Comparison of ENCODE assay signal across 34 cellular contexts in genomic region chr2:88087763-88088162, GRCh38. TPM values are rescaled to one million over a fixed set of nuclear protein-coding genes. Genes with fewer than 3 reads are reported as not detected.
"Had no signal": no experiment of that assay in that cellular context is flagged by ENCODE, and none has a peak within 500 bp of the region (broad histone marks: within the 10 kb centered on the region; RNA-seq: fewer than 3 reads in every experiment).

No MANE protein-coding gene starts in this region.

- H3K9me3 ChIP-seq: colonic mucosa, esophagus squamous epithelium, gastroesophageal sphincter had no signal

- H3K4me3 ChIP-seq: colonic mucosa, esophagus squamous epithelium, gastroesophageal sphincter had no signal

- H3K27ac ChIP-seq: brain microvascular endothelial cell, colonic mucosa, epithelial cell of prostate, esophagus squamous epithelium, gastroesophageal sphincter, WERI-Rb-1 had no signal

- H3K4me1 ChIP-seq: colonic mucosa, esophagus squamous epithelium, gastroesophageal sphincter had no signal

- DNase-seq: activated B cell treated with CpG ODN at 0.5 μM for 24 hours; activated CD4-positive, alpha-beta T cell treated with anti-CD3 and anti-CD28 coated beads for 48 hours; activated CD4-positive, alpha-beta T cell treated with anti-CD3 and anti-CD28 coated beads, Interleukin-2, amount 50 U/mL, for 1 hour; activated CD4-positive, alpha-beta T cell treated with anti-CD3 and anti-CD28 coated beads, Interleukin-2, amount 50 U/mL, for 48 hours; activated CD8-positive, alpha-beta memory T cell treated with anti-CD3 and anti-CD28 coated beads for 24 hours; activated CD8-positive, alpha-beta T cell treated with anti-CD3 and anti-CD28 coated beads for 36 hours; activated effector memory CD4-positive, alpha-beta T cell treated with Interleukin-2 at 50 U/mL for 16 hours; activated gamma-delta T cell treated with Interleukin-2 at 50 U/mL for 16 hours; activated naive CD4-positive, alpha-beta T cell treated with anti-CD3 and anti-CD28 coated beads, Interleukin-2, amount 50 U/mL, for 16 hours; activated naive CD4-positive, alpha-beta T cell treated with Interleukin-2 at 50 U/mL for 16 hours; activated T-cell treated with anti-CD3 and anti-CD28 coated beads, Interleukin-2, amount 50 U/mL, for 4 hours; amniotic stem cell; anterior cingulate cortex; brain microvascular endothelial cell; central memory CD4-positive, alpha-beta T cell; cerebellar nuclear complex; colonic mucosa; effector CD8-positive, alpha-beta T cell; esophagus squamous epithelium; foreskin melanocyte; T-helper 1 cell; T-helper 17 cell; T1000; WERI-Rb-1 had no signal

- H3K36me3 ChIP-seq: brain microvascular endothelial cell, colonic mucosa, esophagus squamous epithelium, gastroesophageal sphincter, WERI-Rb-1 had no signal

- H3K27me3 ChIP-seq: brain microvascular endothelial cell, colonic mucosa, esophagus squamous epithelium, gastroesophageal sphincter had no signal

- ATAC-seq: activated CD4-positive, CD25-positive, alpha-beta regulatory T cell treated with anti-CD3 and anti-CD28 coated beads, Interleukin-2, amount 50 U/mL, for 24 hours; activated CD8-positive, alpha-beta T cell treated with anti-CD3 and anti-CD28 coated beads for 36 hours; activated T-cell treated with anti-CD3 and anti-CD28 coated beads, Interleukin-2, amount 50 U/mL, for 4 hours; activated T-helper 17 cell treated with anti-CD3 and anti-CD28 coated beads, Interleukin-2, amount 50 U/mL, for 72 hours; gastroesophageal sphincter; T-helper 17 cell had no signal

RNA-seq across cellular contexts. Expression of gene SMYD1, which starts 20.1 kb away (rescaled TPM):
- total RNA-seq: activated B cell treated with CpG ODN at 0.5 μM for 24 hours; activated CD8-positive, alpha-beta T cell treated with anti-CD3 and anti-CD28 coated beads for 36 hours; activated T-cell treated with anti-CD3 and anti-CD28 coated beads, Interleukin-2, amount 50 U/mL, for 4 hours; activated T-helper 17 cell treated with anti-CD3 and anti-CD28 coated beads, Interleukin-2, amount 50 U/mL, for 72 hours; astrocyte; dermis microvascular lymphatic vessel endothelial cell; endothelial cell of umbilical vein; fibroblast of lung; fibroblast of villous mesenchyme; glomerular endothelial cell; T-helper 17 cell had no signal
- polyA plus RNA-seq: endothelial cell of umbilical vein, fibroblast of lung had no signal

RNA-seq across cellular contexts. Expression of gene FABP1, which starts 40.1 kb away (rescaled TPM):
- total RNA-seq: activated B cell treated with CpG ODN at 0.5 μM for 24 hours; activated CD8-positive, alpha-beta T cell treated with anti-CD3 and anti-CD28 coated beads for 36 hours; activated T-helper 17 cell treated with anti-CD3 and anti-CD28 coated beads, Interleukin-2, amount 50 U/mL, for 72 hours; astrocyte; dermis microvascular lymphatic vessel endothelial cell; endothelial cell of umbilical vein; esophagus squamous epithelium; fibroblast of lung; fibroblast of villous mesenchyme; gastroesophageal sphincter; glomerular endothelial cell; T-helper 17 cell had no signal
- polyA plus RNA-seq: endothelial cell of umbilical vein, fibroblast of lung had no signal
